ENCODE assay signal across 6 cellular contexts in the genomic region with DNA sequence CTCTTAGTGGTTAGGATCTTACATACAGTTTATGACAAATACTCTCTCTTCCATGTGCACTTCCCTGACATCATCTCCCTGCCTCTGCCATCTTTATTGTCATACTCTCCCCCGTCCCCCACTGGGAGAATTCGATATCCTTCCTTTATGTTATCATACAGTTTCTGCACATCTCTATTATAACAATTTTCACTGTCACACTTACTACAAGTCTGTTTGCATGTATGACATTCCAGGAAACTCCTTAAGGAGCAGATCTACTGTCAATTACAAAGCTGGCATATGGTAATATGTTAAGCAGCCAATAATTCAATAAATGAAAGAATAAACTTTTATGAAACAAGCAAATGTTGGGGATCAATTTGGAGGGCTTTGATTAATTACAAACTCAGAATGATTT.
"Had no signal": no experiment of that assay in that cellular context is flagged by ENCODE, and none has a peak within 500 bp of the region (broad histone marks: within the 10 kb centered on the region; RNA-seq: fewer than 3 reads in every experiment).

No MANE protein-coding gene starts in this region.

- H3K4me2 ChIP-seq: KMS-11 had no signal

- DNase-seq: IMR-90, KBM-7, KG1 had no signal

- H3K9ac ChIP-seq: KMS-11 had no signal

- H3K4me3 ChIP-seq: K562 had no signal

- H3K27ac ChIP-seq: HL-60, KMS-11 had no signal
